In the genomic region with DNA sequence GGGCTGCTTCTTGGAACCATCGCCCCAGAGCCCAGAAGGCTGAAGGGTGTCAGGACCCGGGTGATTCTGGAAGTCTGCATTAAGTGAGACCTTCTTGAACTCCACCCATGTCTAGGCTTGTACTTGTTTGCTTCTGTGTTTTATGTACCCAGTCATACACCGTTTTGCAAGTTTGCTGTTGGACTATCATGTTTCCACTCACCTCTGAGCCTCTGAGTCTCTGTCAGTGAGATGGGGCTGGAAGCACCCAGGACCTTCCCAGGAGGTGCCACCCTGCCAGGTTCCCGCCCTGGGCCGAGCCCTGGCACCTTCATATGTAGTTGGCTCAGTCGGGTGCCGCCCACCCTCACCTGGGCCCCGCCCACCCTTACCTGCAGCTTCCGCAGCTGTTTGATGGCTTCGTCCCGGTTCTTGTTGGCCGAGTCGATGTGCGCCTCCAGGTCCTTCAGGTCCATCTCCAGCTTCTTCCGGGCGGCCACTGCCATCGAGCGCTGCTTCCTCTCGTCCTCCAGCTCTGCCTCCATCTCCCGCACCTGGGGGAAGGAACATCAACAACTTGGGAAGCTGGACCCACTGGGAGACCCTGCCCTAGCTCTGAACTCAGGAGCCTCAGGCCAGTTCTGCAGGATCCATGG, we compare ENCODE assay signal across 17 cellular contexts. TPM values are rescaled to one million over a fixed set of nuclear protein-coding genes. Genes with fewer than 3 reads are reported as not detected.
DNase-seq lines count a peak whose midpoint lies in the region; ATAC-seq and TF ChIP-seq lines count a peak whose summit lies in the region.
"Had no signal": no experiment of that assay in that cellular context is flagged by ENCODE, and none has a peak within 500 bp of the region (broad histone marks: within the 10 kb centered on the region; RNA-seq: fewer than 3 reads in every experiment).

No MANE protein-coding gene starts in this region.

- peaks cover 17% of the 10 kb centered on the region for H3K4me1 Mint-ChIP-seq in activated T-helper 17 cell treated with anti-CD3 and anti-CD28 coated beads, Interleukin-2, amount 50 U/mL, for 72 hours

- no peaks in the 10 kb centered on the region for H3K9me3 Mint-ChIP-seq in activated T-helper 17 cell treated with anti-CD3 and anti-CD28 coated beads, Interleukin-2, amount 50 U/mL, for 72 hours

- DNase-seq in Right ventricle myocardium superior, result peak; percentile 35
- no peak for DNase-seq in right atrium auricular region (ENCODE audit: low spot score)
- peak; percentile 52 for DNase-seq in islet precursor cell
- peak; percentile 69 for DNase-seq in upper lobe of right lung
- no peak for DNase-seq in nucleus accumbens (lab: John Stamatoyannopoulos, UW)
- no peak for DNase-seq in NOMO-1 treated with DMSO at 0.1 percent for 48 hours (lab: John Stamatoyannopoulos, UW; ENCODE audit: unreplicated experiment)
- no peak for DNase-seq in NCI-H748 (lab: John Stamatoyannopoulos, UW; ENCODE audit: unreplicated experiment)
- DNase-seq: activated CD4-positive, alpha-beta T cell treated with anti-CD3 and anti-CD28 coated beads for 36 hours; activated effector memory CD4-positive, alpha-beta T cell treated with Interleukin-2 at 50 U/mL for 16 hours; BE2C; kidney glomerular epithelial cell; NCI-H446 treated with DMSO at 0.1 percent for 48 hours; stimulated activated CD4-positive, alpha-beta T cell treated with anti-CD3 and anti-CD28 coated beads, Interleukin-4, amount 100 ng/mL, for 1 hour had no signal

- no peaks in the 10 kb centered on the region for H3K27me3 Mint-ChIP-seq in activated T-helper 17 cell treated with anti-CD3 and anti-CD28 coated beads, Interleukin-2, amount 50 U/mL, for 72 hours
- H3K27me3 Mint-ChIP-seq: activated CD4-positive, alpha-beta T cell treated with anti-CD3 and anti-CD28 coated beads for 36 hours had no signal

- H3K4me1 ChIP-seq in right atrium auricular region (peaks cover 0 to 13% of the 10 kb centered on the region in 2 donors), upper lobe of right lung (peaks cover 19% of the 10 kb centered on the region)
- H3K4me1 ChIP-seq: BE2C had no signal

- H3K27me3 ChIP-seq in right atrium auricular region (no peaks in the 10 kb centered on the region), upper lobe of right lung (no peaks in the 10 kb centered on the region)
- H3K27me3 ChIP-seq: BE2C, cardiac muscle cell, heart left ventricle had no signal

- H3K27ac ChIP-seq in right atrium auricular region (no peak overlapping the region), upper lobe of right lung (no peak overlapping the region)
- H3K27ac ChIP-seq: cardiac muscle cell had no signal

- no peak overlapping the region for H3K4me3 Mint-ChIP-seq in activated T-helper 17 cell treated with anti-CD3 and anti-CD28 coated beads, Interleukin-2, amount 50 U/mL, for 72 hours
- H3K4me3 Mint-ChIP-seq: activated CD4-positive, alpha-beta T cell treated with anti-CD3 and anti-CD28 coated beads for 36 hours had no signal

- TF ChIP-seq CTCF in right atrium auricular region (IDR thresholded peaks at IDR 0.05) (no peak), upper lobe of right lung (IDR thresholded peaks at IDR 0.05) (no peak)

- no peak for ATAC-seq in Right ventricle myocardium superior (ENCODE audit: poor library complexity)
- ATAC-seq in activated T-helper 17 cell treated with anti-CD3 and anti-CD28 coated beads, Interleukin-2, amount 50 U/mL, for 72 hours (replicated peaks), result no peak
- ATAC-seq in upper lobe of right lung, result peak; percentile 2
- ATAC-seq: activated CD4-positive, alpha-beta T cell treated with anti-CD3 and anti-CD28 coated beads for 36 hours; heart left ventricle; Panc1 had no signal

- H3K27ac Mint-ChIP-seq in activated T-helper 17 cell treated with anti-CD3 and anti-CD28 coated beads, Interleukin-2, amount 50 U/mL, for 72 hours, result peak overlapping the region; percentile 92
- H3K27ac Mint-ChIP-seq: activated CD4-positive, alpha-beta T cell treated with anti-CD3 and anti-CD28 coated beads for 36 hours had no signal

- peaks cover 90% of the 10 kb centered on the region for H3K36me3 ChIP-seq in right atrium auricular region
- H3K36me3 ChIP-seq in upper lobe of right lung, result peaks cover 86% of the 10 kb centered on the region

- no peaks in the 10 kb centered on the region for H3K9me3 ChIP-seq in right atrium auricular region
- H3K9me3 ChIP-seq in upper lobe of right lung, result no peaks in the 10 kb centered on the region
- H3K9me3 ChIP-seq: BE2C, heart left ventricle had no signal

- peaks cover 96% of the 10 kb centered on the region for H3K36me3 Mint-ChIP-seq in activated T-helper 17 cell treated with anti-CD3 and anti-CD28 coated beads, Interleukin-2, amount 50 U/mL, for 72 hours (ENCODE audit: low read depth)

- H3K4me3 ChIP-seq in right atrium auricular region (no peak overlapping the region), upper lobe of right lung (no peak overlapping the region)
- H3K4me3 ChIP-seq: cardiac muscle cell, heart left ventricle had no signal

- intact Hi-C loops in Right ventricle myocardium superior (cut with DNase I) (no loop called here), upper lobe of right lung (cut with DNase I) (no loop called here)

RNA-seq across cellular contexts. Expression of a gene that starts 35.1 kb away (rescaled TPM):
- total RNA-seq in Right ventricle myocardium superior (16.8 TPM), right atrium auricular region (10 to 100 TPM; 10.7 to 18.1 TPM), upper lobe of right lung (92.8 TPM)
- 10 to 100 TPM; 52.8 to 89.4 TPM for total RNA-seq in activated T-helper 17 cell treated with anti-CD3 and anti-CD28 coated beads, Interleukin-2, amount 50 U/mL, for 72 hours
- total RNA-seq: cardiac muscle cell had no signal

RNA-seq across cellular contexts. Expression of a gene that starts 48.7 kb away (rescaled TPM):
- 58.6 TPM for total RNA-seq in Right ventricle myocardium superior
- total RNA-seq in right atrium auricular region, result 10 to 100 TPM; 25.4 to 25.7 TPM
- 100 to 1,000 TPM; 105 to 116 TPM for total RNA-seq in activated T-helper 17 cell treated with anti-CD3 and anti-CD28 coated beads, Interleukin-2, amount 50 U/mL, for 72 hours
- total RNA-seq in upper lobe of right lung, result 51.6 TPM

Comparison
In these comparisons a context has a peak if more than half of its experiments do, and no peak if none do; other contexts are left out.
1. DNase-seq: peak in Right ventricle myocardium superior (single experiment), islet precursor cell (single experiment) and upper lobe of right lung (single experiment); none in right atrium auricular region (single experiment), nucleus accumbens (0 of 56), NOMO-1 treated with DMSO at 0.1 percent for 48 hours (single experiment) and NCI-H748 (single experiment).